In genomic region chr1:202553560-202554038, GRCh38 we compare ENCODE assay signal across 1 cellular context.
TF ChIP-seq lines count a peak whose summit lies in the region.

No MANE protein-coding gene starts in this region.

TF ChIP-seq in K562, 482 proteins besides CTCF, POLR2A, EP300 and RAD21 (continued from another document):
- TF ChIP-seq HINFP (tag; conservative IDR thresholded peaks at IDR 0.05; ENCODE audit: low read depth) (no peak), NR1H2 (CRISPR knock-in tag; IDR thresholded peaks at IDR 0.05) (no peak), DLX4 (CRISPR knock-in tag; IDR thresholded peaks at IDR 0.05) (no peak), C11orf30 (IDR thresholded peaks at IDR 0.05; ENCODE audit: low read depth) (peak; percentile 97), HDAC8 (tag; IDR thresholded peaks at IDR 0.05) (no peak), RAD51 (IDR thresholded peaks at IDR 0.05; ENCODE audit: borderline replicate concordance, low read depth) (no peak; the same call in 1 of the 2 replicates), TEAD4 (IDR thresholded peaks at IDR 0.05; ENCODE audit: low read length) (peak; percentile 89), TEAD4 (CRISPR knock-in tag; IDR thresholded peaks at IDR 0.05; ENCODE audit: borderline replicate concordance) (no peak), NR3C1 (CRISPR knock-in tag; IDR thresholded peaks at IDR 0.05) (no peak), CREM (IDR thresholded peaks at IDR 0.05; ENCODE audit: low read depth) (peak; percentile 95)
